In the genomic region with DNA sequence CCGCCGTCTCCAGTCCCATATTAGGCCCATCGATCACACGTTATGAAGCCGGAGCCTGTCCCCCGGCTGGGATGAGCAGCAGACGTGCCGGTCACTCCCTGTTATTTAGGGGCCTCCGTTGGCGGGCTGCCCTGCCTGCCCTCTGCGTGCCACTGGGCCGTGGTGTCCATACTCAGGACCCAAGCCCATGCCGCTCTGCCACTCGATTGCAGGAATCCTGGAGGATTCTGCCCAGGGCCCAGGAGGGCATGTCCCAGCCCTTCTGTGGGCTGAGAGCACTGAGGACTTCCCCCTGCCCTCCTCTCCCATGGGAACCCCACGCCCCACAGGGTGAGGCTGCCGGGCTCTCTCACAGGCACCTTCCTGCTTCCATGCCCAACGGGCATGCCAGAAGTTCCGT, we compare ENCODE assay signal across 14 cellular contexts. TPM values are rescaled to one million over a fixed set of nuclear protein-coding genes. Genes with fewer than 3 reads are reported as not detected.
DNase-seq lines count a peak whose midpoint lies in the region; ATAC-seq lines count a peak whose summit lies in the region.
"Had no signal": no experiment of that assay in that cellular context is flagged by ENCODE, and none has a peak within 500 bp of the region (broad histone marks: within the 10 kb centered on the region; RNA-seq: fewer than 3 reads in every experiment).

No MANE protein-coding gene starts in this region.

- no peak for ATAC-seq in GM18511 (IDR thresholded peaks at IDR 0.05; ENCODE audit: unreplicated experiment)
- ATAC-seq: CD8-positive, alpha-beta T cell had no signal

- H3K23ac ChIP-seq in neuronal stem cell (ENCODE audit: low read depth, low read length, poor library complexity) = peak overlapping the region; percentile 66

- H3K9me3 ChIP-seq in neuronal stem cell (replicated peaks in 1 of 2; ENCODE audit: control insufficient read depth in 2 of 2, insufficient read depth in 1 of 2, low read depth in 1 of 2, low read length in 2 of 2) = no peaks in the 10 kb centered on the region
- H3K9me3 ChIP-seq: HAP-1 had no signal

- H3K4me2 ChIP-seq in neuronal stem cell (ENCODE audit: insufficient read depth, low read length, poor library complexity, severe bottlenecking) = no peak overlapping the region
- H3K4me2 ChIP-seq: KMS-11 had no signal

- peaks cover 3 to 41% of the 10 kb centered on the region in 2 donors for H3K4me1 ChIP-seq in neuronal stem cell (ENCODE audit: control insufficient read depth in 2 of 2, insufficient read depth in 1 of 2, low read depth in 1 of 2, low read length in 2 of 2)
- H3K4me1 ChIP-seq: HAP-1 had no signal

- peak; percentile 60 for DNase-seq in H7
- peak; percentile 72 for DNase-seq in SW480 (ENCODE audit: low spot score)
- no peak for DNase-seq in neuronal stem cell (ENCODE audit: low spot score)
- DNase-seq in midbrain (lab: John Stamatoyannopoulos, UW) = no peak
- DNase-seq in SHP77 treated with DMSO at 0.1 percent for 48 hours (lab: John Stamatoyannopoulos, UW) = no peak
- DNase-seq: ACHN; AML-193; Calu3; CD8-positive, alpha-beta T cell; GOT3 had no signal

- no peak overlapping the region for H2AFZ ChIP-seq in neuronal stem cell (ENCODE audit: low read length)

- H3K18ac ChIP-seq in neuronal stem cell (ENCODE audit: low read length) = peak overlapping the region; percentile 65

- no peaks in the 10 kb centered on the region; the same call in 1 of the 2 replicates for H3K27me3 ChIP-seq in H7 (ENCODE audit: control insufficient read depth, insufficient read depth, low read length)
- H3K27me3 ChIP-seq in neuronal stem cell (ENCODE audit: control insufficient read depth in 3 of 3, insufficient read depth in 3 of 3, low read depth in 1 of 3, low read length in 3 of 3) = peaks cover 0 to 10% (median 0%) of the 10 kb centered on the region in 3 experiments

- H3K4ac ChIP-seq in neuronal stem cell (ENCODE audit: low read length) = no peak overlapping the region

- peaks cover 3% of the 10 kb centered on the region for H3K79me1 ChIP-seq in neuronal stem cell (ENCODE audit: low read depth, low read length)

- no peak overlapping the region for H3K14ac ChIP-seq in neuronal stem cell (ENCODE audit: low read length)

- no CpG with 5 or more reads among the region's 18 CpGs for WGBS in neuronal stem cell (ENCODE audit: extremely low coverage in 2 of 2, insufficient read length in 2 of 2, insufficient replicate concordance in 1 of 2), 2 donors

- no peak overlapping the region for H4K8ac ChIP-seq in neuronal stem cell (ENCODE audit: low read depth, low read length)

- H3K4me3 ChIP-seq in H7 (ENCODE audit: insufficient read depth, low read depth, low read length) = no peak overlapping the region
- no peak overlapping the region for H3K4me3 ChIP-seq in neuronal stem cell (ENCODE audit: low read length in 2 of 2)
- H3K4me3 ChIP-seq: HAP-1 had no signal

- no peak overlapping the region for H2BK5ac ChIP-seq in neuronal stem cell (ENCODE audit: low read length)

- no peaks in the 10 kb centered on the region for H3K36me3 ChIP-seq in H7 (replicated peaks; ENCODE audit: control insufficient read depth, insufficient read depth, low read length)
- no peaks in the 10 kb centered on the region for H3K36me3 ChIP-seq in neuronal stem cell (replicated peaks in 1 of 2; ENCODE audit: control insufficient read depth in 2 of 2, insufficient read depth in 2 of 2, low read length in 2 of 2)
- H3K36me3 ChIP-seq: HAP-1 had no signal

- no peak overlapping the region for H2BK15ac ChIP-seq in neuronal stem cell (ENCODE audit: low read length)

- no peak overlapping the region for H2BK12ac ChIP-seq in neuronal stem cell (ENCODE audit: low read length)

- H2AK5ac ChIP-seq in neuronal stem cell (ENCODE audit: low read depth, low read length) = no peak overlapping the region

- H3K9ac ChIP-seq in neuronal stem cell (ENCODE audit: low read depth, low read length, poor library complexity) = no peak overlapping the region
- H3K9ac ChIP-seq: KMS-11 had no signal

- no peak overlapping the region for H4K91ac ChIP-seq in neuronal stem cell (ENCODE audit: low read depth, low read length, poor library complexity)

- peak overlapping the region; percentile 53 for H2BK120ac ChIP-seq in neuronal stem cell (ENCODE audit: low read depth, low read length)

- H3K27ac ChIP-seq in neuronal stem cell (replicated peaks; ENCODE audit: low read length) = no peak overlapping the region
- H3K27ac ChIP-seq: KMS-11 had no signal

RNA-seq across cellular contexts. Expression of gene LAMC3, which starts 19.6 kb away (rescaled TPM):
- 84.9 and 91.8 TPM in 2 replicates for total RNA-seq in H7 (2014; rRNA removed; shearing (Covaris generic))
- 0.03 TPM for polyA plus RNA-seq in neuronal stem cell (2013, experiment 1 of 2)
- polyA plus RNA-seq in neuronal stem cell (2013, experiment 2 of 2) = 0.07 TPM
- total RNA-seq: Calu3, HT-29 had no signal

RNA-seq across cellular contexts. Expression of gene FIBCD1, which starts 50.3 kb away (rescaled TPM):
- total RNA-seq in H7 (2014; rRNA removed; shearing (Covaris generic)) = 6.1 and 6.2 TPM in 2 replicates
- 0.82 TPM for polyA plus RNA-seq in neuronal stem cell (2013, experiment 1 of 2)
- polyA plus RNA-seq in neuronal stem cell (2013, experiment 2 of 2) = 0.89 TPM
- total RNA-seq: CD8-positive, alpha-beta T cell had no signal

Comparison
In these comparisons a context has a peak if more than half of its experiments do, and no peak if none do; other contexts are left out.
1. DNase-seq: peak in H7 (single experiment) and SW480 (single experiment); none in neuronal stem cell (single experiment), midbrain (single experiment) and SHP77 treated with DMSO at 0.1 percent for 48 hours (single experiment).